In genomic region chr15:58165661-58166060, GRCh38 we compare ENCODE assay signal across 18 cellular contexts. TPM values are rescaled to one million over a fixed set of nuclear protein-coding genes. Genes with fewer than 3 reads are reported as not detected.
DNase-seq lines count a peak whose midpoint lies in the region; ATAC-seq, FAIRE-seq and TF ChIP-seq lines count a peak whose summit lies in the region.
"Had no signal": no experiment of that assay in that cellular context is flagged by ENCODE, and none has a peak within 500 bp of the region (broad histone marks: within the 10 kb centered on the region; RNA-seq: fewer than 3 reads in every experiment).

No MANE protein-coding gene starts in this region.

- H3K4me1 ChIP-seq in SJCRH30 (peaks cover 31% of the 10 kb centered on the region), pancreas (no peaks in the 10 kb centered on the region)
- H3K4me1 ChIP-seq: Caco-2, upper lobe of left lung had no signal

- H3K4me3 ChIP-seq in SJCRH30 (no peak overlapping the region), pancreas (no peak overlapping the region)
- H3K4me3 ChIP-seq: upper lobe of left lung had no signal

- no peaks in the 10 kb centered on the region for H3K36me3 ChIP-seq in SJCRH30
- H3K36me3 ChIP-seq in pancreas = no peaks in the 10 kb centered on the region

- TF ChIP-seq CTCF in pancreas (IDR thresholded peaks at IDR 0.05) = no peak

- H3K9me3 ChIP-seq in SJCRH30 (replicated peaks) (no peaks in the 10 kb centered on the region), pancreas (no peaks in the 10 kb centered on the region)
- H3K9me3 ChIP-seq: Caco-2, upper lobe of left lung had no signal

- intact Hi-C loops in pancreas (cut with DNase I) = no loop called here

- DNase-seq in DMS53 (lab: John Stamatoyannopoulos, UW) = peak; percentile 14
- DNase-seq in DMS53 treated with DMSO at 0.1 percent for 48 hours (lab: John Stamatoyannopoulos, UW; ENCODE audit: unreplicated experiment) = no peak
- peak; percentile 60 to 69 for DNase-seq in SJCRH30
- peak; percentile 18 for DNase-seq in fibroblast of the conjunctiva (ENCODE audit: low read depth)
- peak in 5 of 6 donors; percentile 19 to 61 (median 41) for DNase-seq in pancreas
- no peak for DNase-seq in NCI-H146 (lab: John Stamatoyannopoulos, UW)
- DNase-seq: 8988T; activated CD4-positive, alpha-beta T cell treated with anti-CD3 and anti-CD28 coated beads for 36 hours; activated T-cell treated with anti-CD3 and anti-CD28 coated beads, Interleukin-2, amount 50 U/mL, for 72 hours; Caco-2; NCI-H1048; SW 1271 had no signal

- H3K27me3 ChIP-seq in SJCRH30 = no peaks in the 10 kb centered on the region
- H3K27me3 ChIP-seq in pancreas = no peaks in the 10 kb centered on the region
- H3K27me3 ChIP-seq: upper lobe of left lung had no signal

- no peak for FAIRE-seq in pancreas (lab: Jason Lieb, UNC)
- FAIRE-seq: islet of Langerhans had no signal

- H3K27ac ChIP-seq in SJCRH30 = no peak overlapping the region
- no peak overlapping the region for H3K27ac ChIP-seq in pancreas
- H3K27ac ChIP-seq: epithelial cell of prostate, upper lobe of left lung had no signal

- ATAC-seq in pancreas (peak in 2 of 4 donors; percentile 37 to 43), HG03432 (IDR thresholded peaks at IDR 0.05; ENCODE audit: unreplicated experiment) (no peak), GM21723 (IDR thresholded peaks at IDR 0.05; ENCODE audit: unreplicated experiment) (no peak)
- ATAC-seq: activated CD4-positive, alpha-beta T cell treated with anti-CD3 and anti-CD28 coated beads for 36 hours; activated T-cell treated with anti-CD3 and anti-CD28 coated beads, Interleukin-2, amount 50 U/mL, for 72 hours had no signal

RNA-seq across cellular contexts. Expression of gene AQP9, which starts 27.5 kb away (rescaled TPM):
- 0.53 and 0.67 TPM in 2 replicates for total RNA-seq in SJCRH30 (2014; rRNA removed; shearing (Covaris generic))
- 1 to 10 TPM in 2 of 6 donors, under 1 TPM in 4; 0.05 to 2.5 (median 0.63) TPM for total RNA-seq in pancreas
- under 1 TPM; 0.15 to 0.31 TPM for polyA plus RNA-seq in pancreas
- total RNA-seq: Caco-2 had no signal
- polyA plus RNA-seq: neural cell had no signal

Comparison
In these comparisons a context has a peak if more than half of its experiments do, and no peak if none do; other contexts are left out.
1. DNase-seq: peak in DMS53 (single experiment), SJCRH30 (2 of 2), fibroblast of the conjunctiva (single experiment) and pancreas (5 of 6); none in DMS53 treated with DMSO at 0.1 percent for 48 hours (single experiment) and NCI-H146 (single experiment).